ENCODE assay signal across 8 cellular contexts in the genomic region with DNA sequence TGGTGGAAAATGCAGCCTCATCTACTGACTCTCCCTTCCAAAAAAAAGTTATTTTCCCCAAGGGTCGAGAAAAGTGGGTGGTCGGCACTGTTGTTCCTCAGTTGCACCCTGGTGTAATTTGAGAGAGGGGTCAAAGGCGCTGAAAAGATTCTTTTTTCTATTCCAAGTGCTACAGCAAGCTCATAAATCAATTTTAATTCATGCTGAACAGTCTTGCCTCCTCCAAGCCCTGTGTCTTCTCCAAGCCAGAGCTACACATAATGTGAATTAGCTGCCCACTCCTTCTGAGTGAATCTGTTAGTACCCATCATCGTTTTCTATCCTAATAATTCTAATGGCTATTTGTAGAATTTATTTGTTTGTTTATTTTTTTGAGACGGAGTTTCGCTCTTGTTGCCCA. TPM values are rescaled to one million over a fixed set of nuclear protein-coding genes. Genes with fewer than 3 reads are reported as not detected.
DNase-seq lines count a peak whose midpoint lies in the region; ATAC-seq and TF ChIP-seq lines count a peak whose summit lies in the region.

No MANE protein-coding gene starts in this region.

- in situ Hi-C loops in brain microvascular endothelial cell (cut with HindIII; ENCODE audit: low pct_ligation_motif_present, low sequenced_read_pairs), result no loop called here

- TF ChIP-seq CTCF in AG04450 (IDR thresholded peaks at IDR 0.05; ENCODE audit: low read depth, low read length) (no peak), brain microvascular endothelial cell (IDR thresholded peaks at IDR 0.05; ENCODE audit: low read depth, low read length, missing control alignments) (no peak)

- peak overlapping the region; percentile 65 to 84 for H3K9ac ChIP-seq in mucosa of rectum (ENCODE audit: low read depth in 1 of 2, low read length in 2 of 2)

- H3K27me3 ChIP-seq in AG04450 (ENCODE audit: control insufficient read depth, insufficient read depth, low read length) (no peaks in the 10 kb centered on the region), brain microvascular endothelial cell (replicated peaks) (no peaks in the 10 kb centered on the region), mucosa of rectum (ENCODE audit: control insufficient read depth in 2 of 2, insufficient read depth in 2 of 2, low read length in 2 of 2) (no peaks in the 10 kb centered on the region)

- H3K27ac ChIP-seq in AG04450 (ENCODE audit: low read depth, low read length) (peak overlapping the region; percentile 65), brain microvascular endothelial cell (peak overlapping the region; percentile 47), mucosa of rectum (ENCODE audit: low read depth in 2 of 2, low read length in 2 of 2) (peak overlapping the region; percentile 82 to 86)

- no peak for DNase-seq in AG04450 (ENCODE audit: low read depth, low spot score)
- no peak for DNase-seq in Jurkat, Clone E6-1 (ENCODE audit: low read depth, low spot score)
- no peak for DNase-seq in brain microvascular endothelial cell
- no peak for DNase-seq in HT-29 (ENCODE audit: low spot score)
- no peak for DNase-seq in SIG-M5 (lab: John Stamatoyannopoulos, UW)

- no peak for ATAC-seq in GM21367 (IDR thresholded peaks at IDR 0.05; ENCODE audit: unreplicated experiment)
- ATAC-seq in HG03039 (IDR thresholded peaks at IDR 0.05; ENCODE audit: unreplicated experiment), result no peak

- POLR2A ChIA-PET in AG04450 (lab: Yijun Ruan, JAX), result interaction anchor here (1.5 kb wide), 1 partner anchor 131 kb away, joined by 6 read pairs; no protein-coding TSS in a partner anchor

- H3K9me3 ChIP-seq in AG04450 (ENCODE audit: control insufficient read depth, insufficient read depth, low read length), result no peaks in the 10 kb centered on the region
- no peaks in the 10 kb centered on the region for H3K9me3 ChIP-seq in mucosa of rectum (ENCODE audit: control insufficient read depth in 2 of 2, low read length in 2 of 2)

- H3K4me1 ChIP-seq in mucosa of rectum (ENCODE audit: control insufficient read depth in 2 of 2, insufficient read depth in 2 of 2, low read length in 2 of 2), result peaks cover 0 to 2% of the 10 kb centered on the region in 2 donors

- peak overlapping the region; percentile 74 for H3K4me3 ChIP-seq in AG04450 (ENCODE audit: low read depth, low read length)
- peak overlapping the region; percentile 75 for H3K4me3 ChIP-seq in Jurkat, Clone E6-1 (ENCODE audit: low read length)
- H3K4me3 ChIP-seq in brain microvascular endothelial cell (ENCODE audit: low read depth, low read length), result peak overlapping the region; percentile 76
- peak overlapping the region; percentile 75 to 79 for H3K4me3 ChIP-seq in mucosa of rectum (ENCODE audit: low read length in 2 of 2)

- H3K36me3 ChIP-seq in brain microvascular endothelial cell (replicated peaks) (no peaks in the 10 kb centered on the region), mucosa of rectum (ENCODE audit: control insufficient read depth in 2 of 2, insufficient read depth in 2 of 2, low read length in 2 of 2) (peaks cover 4% of the 10 kb centered on the region in 2 donors)

- CTCF ChIA-PET in AG04450 (lab: Charles Lee), result interaction anchor here (1.6 to 2.0 kb wide), 2 partner anchors 13 to 131 kb away, joined by 4 to 7 read pairs; no protein-coding TSS in a partner anchor

RNA-seq across cellular contexts. Expression of a gene that starts 0.8 kb away (rescaled TPM):
- 8.1 and 9.9 TPM in 2 replicates for polyA plus RNA-seq in AG04450 (2011; rRNA removed)
- polyA minus RNA-seq in AG04450 (2011; rRNA and poly(A)+ RNA removed), result 14.8 and 20.0 TPM in 2 replicates
- polyA plus RNA-seq in Jurkat, Clone E6-1 (2012; ENCODE audit: insufficient read depth, insufficient read length), result 27.8 TPM
- total RNA-seq in HT-29 (2014; rRNA removed; shearing (Covaris generic)), result 22.7 and 30.2 TPM in 2 replicates

RNA-seq across cellular contexts. Expression of a gene that starts 19.2 kb away (rescaled TPM):
- polyA plus RNA-seq in AG04450 (2011; rRNA removed), result 16.5 and 22.8 TPM in 2 replicates
- 6.0 and 10.8 TPM in 2 replicates for polyA minus RNA-seq in AG04450 (2011; rRNA and poly(A)+ RNA removed)
- polyA plus RNA-seq in Jurkat, Clone E6-1 (2012; ENCODE audit: insufficient read depth, insufficient read length), result 43.1 TPM
- total RNA-seq in HT-29 (2014; rRNA removed; shearing (Covaris generic)), result 10.5 and 10.8 TPM in 2 replicates
